In the genomic region with DNA sequence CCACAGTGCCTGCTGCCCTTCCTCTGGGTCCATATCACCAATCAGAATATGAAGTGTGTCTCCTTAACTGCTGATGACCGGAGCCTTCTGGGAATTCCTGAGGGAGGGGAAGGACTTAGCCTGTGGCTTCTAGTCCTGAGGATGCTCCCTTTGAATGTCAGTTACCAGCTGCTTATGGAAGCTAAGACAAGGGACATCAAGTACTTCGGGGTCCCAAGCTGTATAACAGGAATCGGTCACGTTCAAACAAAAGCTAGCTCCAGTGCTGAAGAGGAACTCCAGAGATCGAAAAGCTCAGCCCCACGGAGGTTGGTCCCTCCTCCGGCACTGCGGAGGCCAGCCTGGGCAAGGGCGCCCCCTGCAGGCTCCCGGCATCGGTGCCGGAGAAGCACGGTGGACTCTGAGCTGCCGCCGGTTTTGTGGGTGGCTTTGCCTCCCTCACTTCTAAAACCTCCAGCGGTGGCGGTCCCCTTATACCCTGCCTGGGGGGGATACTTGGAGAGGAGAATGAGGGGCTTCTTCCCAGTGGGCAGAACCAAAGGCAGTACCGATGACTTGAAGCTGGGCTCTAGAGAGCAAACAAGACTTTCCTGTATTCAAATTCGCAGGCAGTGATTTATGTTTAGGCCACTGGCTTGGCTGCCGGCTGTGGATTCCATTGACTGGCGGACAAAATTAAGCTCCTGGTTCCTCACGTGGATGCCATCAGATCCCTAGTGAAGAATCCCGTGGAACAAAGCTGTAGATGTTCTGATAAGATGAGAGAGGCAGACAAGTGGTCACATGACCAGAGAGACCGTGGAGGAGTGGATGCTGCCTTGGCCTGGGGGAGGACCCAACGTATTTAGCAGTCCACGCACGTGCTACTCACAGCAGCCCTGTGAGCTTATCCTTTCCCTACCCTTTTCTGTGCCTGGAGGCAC, we compare ENCODE assay signal across 8 cellular contexts. TPM values are rescaled to one million over a fixed set of nuclear protein-coding genes. Genes with fewer than 3 reads are reported as not detected.
DNase-seq lines count a peak whose midpoint lies in the region; ATAC-seq and TF ChIP-seq lines count a peak whose summit lies in the region.

No MANE protein-coding gene starts in this region.

- TF ChIP-seq POLR2A in GM18526 (IDR thresholded peaks at IDR 0.05; ENCODE audit: extremely low read depth, insufficient read length): peak; percentile 9

- peak overlapping the region; percentile 94 for H3K27ac ChIP-seq in cingulate gyrus (ENCODE audit: low read depth, low read length)

- peak; percentile 92 for ATAC-seq in HG03342 (IDR thresholded peaks at IDR 0.05; ENCODE audit: unreplicated experiment)

- DNase-seq in A172 (ENCODE audit: low spot score) (peak; percentile 67), NCI-H460 (ENCODE audit: extremely low read depth, low read depth) (peak; percentile 61), left kidney (ENCODE audit: low read depth, low spot score) (peak; percentile 93)
- peak; percentile 93 for DNase-seq in activated CD4-positive, alpha-beta T cell treated with anti-CD3 and anti-CD28 coated beads for 48 hours
- peak; percentile 81 to 85 (median 83) for DNase-seq in stimulated activated CD4-positive, alpha-beta T cell treated with anti-CD3 and anti-CD28 coated beads, Interleukin-1b, Interleukin-23, amount 100 ng/mL, for 24 hours (ENCODE audit: low read depth in 4 of 4, low spot score in 1 of 4)

RNA-seq across cellular contexts. Expression of gene UBR2, which starts 16.2 kb away (rescaled TPM):
- total RNA-seq in A172 (2014; rRNA removed; shearing (Covaris generic)): 14.8 and 16.3 TPM in 2 replicates
- total RNA-seq in NCI-H460 (2014; rRNA removed; shearing (Covaris generic)): 14.2 and 14.3 TPM in 2 replicates
- polyA plus RNA-seq in NCI-H460 (2014; cell fraction: nucleus; rRNA removed): 5.7 and 10.8 TPM in 2 replicates

Comparison
In these comparisons a context has a peak if more than half of its experiments do, and no peak if none do; other contexts are left out.
1. Peak in every context shown above with its lines: DNase-seq, ATAC-seq and H3K27ac ChIP-seq.